In the genomic region with DNA sequence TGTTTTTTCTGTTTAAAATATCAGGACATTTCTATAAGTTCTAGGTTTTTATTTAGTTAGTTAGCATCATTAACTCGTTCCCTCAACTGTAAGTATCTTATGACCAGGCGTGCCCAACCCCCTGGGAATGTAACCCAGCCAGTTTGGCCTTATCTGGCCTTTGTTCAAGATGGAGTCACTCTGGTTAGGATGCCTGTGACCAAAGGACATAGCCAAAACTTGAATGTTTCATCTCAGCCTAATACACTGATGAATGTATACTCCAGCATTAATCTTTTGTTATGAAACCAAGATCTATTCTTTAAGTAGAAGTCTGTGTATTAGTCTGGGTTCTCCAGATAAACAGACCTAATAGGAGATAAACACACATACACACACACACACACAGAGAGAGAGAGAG, we compare ENCODE assay signal across 27 cellular contexts.
"Had no signal": no experiment of that assay in that cellular context is flagged by ENCODE, and none has a peak within 500 bp of the region (broad histone marks: within the 10 kb centered on the region; RNA-seq: fewer than 3 reads in every experiment).

No MANE protein-coding gene starts in this region.

- H3K4me3 Mint-ChIP-seq: stimulated activated effector memory CD8-positive, alpha-beta T cell treated with anti-CD3 and anti-CD28 coated beads, Interleukin-12 subunit alpha, Interleukin-12 subunit beta, amount 100 ng/mL, for 72 hours; stimulated activated memory B cell treated with anti-CD40 and anti-IgM and Interleukin-4, amounts not matched to agents 10 μg/mL and 1 μg/mL and 100 μg/mL, for 72 hours; stimulated activated naive B cell treated with anti-CD40 and anti-IgM and Interleukin-4, amounts not matched to agents 10 μg/mL and 1 μg/mL and 100 μg/mL, for 72 hours; stimulated activated naive CD8-positive, alpha-beta T cell treated with anti-CD3 and anti-CD28 coated beads, Interleukin-15, amount 100 ng/mL, for 72 hours; stimulated activated naive CD8-positive, alpha-beta T cell treated with anti-CD3 and anti-CD28 coated beads, Interleukin-15, Interleukin-2, amounts not matched to agents 100 ng/mL and 50 ng/mL, for 24 hours had no signal

- H3K27me3 Mint-ChIP-seq: stimulated activated naive CD8-positive, alpha-beta T cell treated with anti-CD3 and anti-CD28 coated beads, Interleukin-15, amount 100 ng/mL, for 72 hours had no signal

- DNase-seq: stimulated activated CD4-positive, alpha-beta T cell treated with anti-CD3 and anti-CD28 coated beads, Interleukin-2, amount 100 ng/mL, for 48 hours; stimulated activated CD4-positive, alpha-beta T cell treated with anti-CD3 and anti-CD28 coated beads, Interleukin-4, amount 100 ng/mL, for 1 hour; stimulated activated CD4-positive, alpha-beta T cell treated with anti-CD3 and anti-CD28 coated beads, Interleukin-4, amount 100 ng/mL, for 24 hours; stimulated activated CD4-positive, alpha-beta T cell treated with anti-CD3 and anti-CD28 coated beads, Interleukin-4, amount 100 ng/mL, for 4 hours; stimulated activated CD8-positive, alpha-beta memory T cell treated with anti-CD3 and anti-CD28 coated beads, Interleukin-4, amount 100 ng/mL, for 48 hours; stimulated activated naive B cell treated with anti-CD40 and anti-IgM and Interleukin-4, amounts not matched to agents 10 μg/mL and 1 μg/mL and 100 μg/mL, for 72 hours; stimulated activated naive CD4-positive, alpha-beta T cell; stimulated activated naive CD4-positive, alpha-beta T cell treated with Interleukin-2 at 50 U/mL for 16 hours; stimulated activated naive CD8-positive, alpha-beta T cell treated with anti-CD3 and anti-CD28 coated beads, Interleukin-15, amount 100 ng/mL, for 72 hours; stimulated activated naive CD8-positive, alpha-beta T cell treated with anti-CD3 and anti-CD28 coated beads, Interleukin-15, Interleukin-2, amounts not matched to agents 100 U/mL and 50 U/mL, for 24 hours; stomach; substantia nigra; testis; thyroid gland; tibial artery; transverse colon; upper lobe of left lung; upper lobe of right lung; uterus had no signal

- H3K27me3 ChIP-seq: stomach, suprapubic skin, testis, thyroid gland, tibial artery, tibial nerve, transverse colon, upper lobe of left lung, upper lobe of right lung, uterus, vagina had no signal

- ATAC-seq: stimulated activated effector memory CD8-positive, alpha-beta T cell treated with anti-CD3 and anti-CD28 coated beads, Interleukin-12 subunit alpha, Interleukin-12 subunit beta, amount 100 ng/mL, for 72 hours; stimulated activated memory B cell treated with anti-CD40 and anti-IgM and Interleukin-4, amounts not matched to agents 10 μg/mL and 1 μg/mL and 100 μg/mL, for 72 hours; stimulated activated naive B cell treated with anti-CD40 and anti-IgM and Interleukin-4, amounts not matched to agents 10 μg/mL and 1 μg/mL and 100 μg/mL, for 72 hours; stimulated activated naive CD8-positive, alpha-beta T cell treated with anti-CD3 and anti-CD28 coated beads, Interleukin-15, amount 100 ng/mL, for 72 hours; stimulated activated naive CD8-positive, alpha-beta T cell treated with anti-CD3 and anti-CD28 coated beads, Interleukin-15, Interleukin-2, amounts not matched to agents 100 U/mL and 50 U/mL, for 24 hours; upper lobe of right lung had no signal

- H3K27ac Mint-ChIP-seq: stimulated activated effector memory CD8-positive, alpha-beta T cell treated with anti-CD3 and anti-CD28 coated beads, Interleukin-12 subunit alpha, Interleukin-12 subunit beta, amount 100 ng/mL, for 72 hours; stimulated activated memory B cell treated with anti-CD40 and anti-IgM and Interleukin-4, amounts not matched to agents 10 μg/mL and 1 μg/mL and 100 μg/mL, for 72 hours; stimulated activated naive B cell treated with anti-CD40 and anti-IgM and Interleukin-4, amounts not matched to agents 10 μg/mL and 1 μg/mL and 100 μg/mL, for 72 hours; stimulated activated naive CD8-positive, alpha-beta T cell treated with anti-CD3 and anti-CD28 coated beads, Interleukin-15, amount 100 ng/mL, for 72 hours; stimulated activated naive CD8-positive, alpha-beta T cell treated with anti-CD3 and anti-CD28 coated beads, Interleukin-15, Interleukin-2, amounts not matched to agents 100 ng/mL and 50 ng/mL, for 24 hours had no signal

- H3K4me1 ChIP-seq: stomach, suprapubic skin, testis, thyroid gland, tibial artery, tibial nerve, upper lobe of left lung, upper lobe of right lung, uterus, vagina had no signal

- FAIRE-seq: urothelium cell line had no signal

- H3K4me1 Mint-ChIP-seq: stimulated activated effector memory CD8-positive, alpha-beta T cell treated with anti-CD3 and anti-CD28 coated beads, Interleukin-12 subunit alpha, Interleukin-12 subunit beta, amount 100 ng/mL, for 72 hours; stimulated activated memory B cell treated with anti-CD40 and anti-IgM and Interleukin-4, amounts not matched to agents 10 μg/mL and 1 μg/mL and 100 μg/mL, for 72 hours; stimulated activated naive CD8-positive, alpha-beta T cell treated with anti-CD3 and anti-CD28 coated beads, Interleukin-15, amount 100 ng/mL, for 72 hours had no signal

- H3K27ac ChIP-seq: stomach, suprapubic skin, testis, thoracic aorta, thyroid gland, tibial artery, tibial nerve, transverse colon, upper lobe of left lung, upper lobe of right lung, uterus, vagina had no signal

- H3K9me3 ChIP-seq: stomach, suprapubic skin, testis, thoracic aorta, thyroid gland, tibial artery, tibial nerve, transverse colon, upper lobe of left lung, upper lobe of right lung, uterus, vagina had no signal

- H3K36me3 Mint-ChIP-seq: stimulated activated effector memory CD8-positive, alpha-beta T cell treated with anti-CD3 and anti-CD28 coated beads, Interleukin-12 subunit alpha, Interleukin-12 subunit beta, amount 100 ng/mL, for 72 hours; stimulated activated memory B cell treated with anti-CD40 and anti-IgM and Interleukin-4, amounts not matched to agents 10 μg/mL and 1 μg/mL and 100 μg/mL, for 72 hours had no signal

- H3K36me3 ChIP-seq: stomach, suprapubic skin, thoracic aorta, thyroid gland, tibial artery, tibial nerve, transverse colon, upper lobe of left lung, upper lobe of right lung, uterus, vagina had no signal

- H3K4me3 ChIP-seq: stomach, suprapubic skin, testis, thoracic aorta, thyroid gland, tibial artery, tibial nerve, transverse colon, upper lobe of left lung, upper lobe of right lung, uterus, vagina had no signal
